1 cellular context compared by ENCODE assay signal in the genomic region with DNA sequence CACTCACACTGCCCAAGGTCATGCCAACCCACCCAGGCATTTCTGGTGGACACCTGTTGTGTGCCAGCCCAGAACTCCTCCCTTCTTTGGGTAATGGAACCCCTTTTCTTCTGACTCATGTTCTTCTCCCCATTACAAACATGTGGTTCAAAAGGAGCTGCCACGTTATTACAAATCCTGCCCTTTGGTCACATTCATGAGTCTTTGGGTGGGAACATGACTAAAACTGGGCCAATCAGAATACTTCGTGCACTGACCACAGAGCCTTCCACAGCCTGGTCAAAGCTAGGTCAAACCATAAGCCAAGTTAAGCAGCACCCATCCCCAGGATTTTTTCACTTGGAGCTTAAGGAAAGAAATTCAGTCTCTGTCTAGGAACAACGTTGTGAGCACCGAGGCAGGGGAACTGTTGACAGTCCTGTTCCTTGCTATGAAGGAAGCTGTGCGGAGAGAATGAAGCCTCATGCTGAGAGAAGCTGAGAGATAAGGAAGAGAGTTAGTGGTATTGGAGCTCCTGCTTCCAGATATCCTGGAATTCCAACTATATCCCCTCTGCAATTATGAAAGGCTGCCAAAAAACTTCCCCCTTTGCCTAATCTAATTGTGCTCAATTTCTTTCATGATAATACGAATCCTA.
TF ChIP-seq lines count a peak whose summit lies in the region.

No MANE protein-coding gene starts in this region.

TF ChIP-seq in H1, 55 proteins besides CTCF, POLR2A, EP300 and RAD21:
- TF ChIP-seq, protein P1, sequence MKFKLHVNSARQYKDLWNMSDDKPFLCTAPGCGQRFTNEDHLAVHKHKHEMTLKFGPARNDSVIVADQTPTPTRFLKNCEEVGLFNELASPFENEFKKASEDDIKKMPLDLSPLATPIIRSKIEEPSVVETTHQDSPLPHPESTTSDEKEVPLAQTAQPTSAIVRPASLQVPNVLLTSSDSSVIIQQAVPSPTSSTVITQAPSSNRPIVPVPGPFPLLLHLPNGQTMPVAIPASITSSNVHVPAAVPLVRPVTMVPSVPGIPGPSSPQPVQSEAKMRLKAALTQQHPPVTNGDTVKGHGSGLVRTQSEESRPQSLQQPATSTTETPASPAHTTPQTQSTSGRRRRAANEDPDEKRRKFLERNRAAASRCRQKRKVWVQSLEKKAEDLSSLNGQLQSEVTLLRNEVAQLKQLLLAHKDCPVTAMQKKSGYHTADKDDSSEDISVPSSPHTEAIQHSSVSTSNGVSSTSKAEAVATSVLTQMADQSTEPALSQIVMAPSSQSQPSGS (IDR thresholded peaks at IDR 0.05; ENCODE audit: low read length), result no peak
- no peak for TF ChIP-seq SAP30 (IDR thresholded peaks at IDR 0.05; ENCODE audit: insufficient read depth, insufficient replicate concordance, low read length)
- no peak for TF ChIP-seq KDM1A (IDR thresholded peaks at IDR 0.05; ENCODE audit: borderline replicate concordance, low read length)
- no peak for TF ChIP-seq SUZ12 (IDR thresholded peaks at IDR 0.05; ENCODE audit: low read length)
- TF ChIP-seq NANOG (IDR thresholded peaks at IDR 0.05; ENCODE audit: insufficient read depth, low read depth, low read length, poor library complexity, severe bottlenecking), result no peak
